Comparison of ENCODE assay signal across 9 cellular contexts in genomic region chr20:44092551-44093248, GRCh38.
A peak's percentile ranks its signal among the peaks of the same experiment; 100 is the strongest.
DNase-seq lines count a peak whose midpoint lies in the region; ATAC-seq and TF ChIP-seq lines count a peak whose summit lies in the region.
"Had no signal": no experiment of that assay in that cellular context is flagged by ENCODE, and none has a peak within 500 bp of the region (broad histone marks: within the 10 kb centered on the region; RNA-seq: fewer than 3 reads in every experiment).

No MANE protein-coding gene starts in this region.

- H3K4me3 ChIP-seq in HEK293 (ENCODE audit: low read depth, low read length) (no peak overlapping the region), epithelial cell of proximal tubule (ENCODE audit: low read depth, low read length) (no peak overlapping the region)
- H3K4me3 ChIP-seq: SJSA1 had no signal

- TF ChIP-seq CTCF in HEK293 (tag by site-specific recombination; IDR thresholded peaks at IDR 0.05) (no peak), RWPE1 (conservative IDR thresholded peaks at IDR 0.05; ENCODE audit: low read depth) (peak; percentile 37), epithelial cell of proximal tubule (conservative IDR thresholded peaks at IDR 0.05; ENCODE audit: low read depth, low read length) (peak; percentile 72)

- no peak overlapping the region for H3K27ac ChIP-seq in HEK293 (ENCODE audit: extremely low read depth, low read depth, low read length)
- H3K27ac ChIP-seq in RWPE1 = no peak overlapping the region
- H3K27ac ChIP-seq: SJSA1 had no signal

- POLR2A ChIA-PET in HEK293 (lab: Yijun Ruan, JAX) = no interaction called here
- POLR2A ChIA-PET in RWPE1 (lab: Yijun Ruan, JAX; ENCODE audit: low non-redundant PET) = no interaction called here

- no peak for ATAC-seq in sciatic nerve
- ATAC-seq in GM19467 (IDR thresholded peaks at IDR 0.05; ENCODE audit: unreplicated experiment) = no peak

- CTCF ChIA-PET in HEK293 (lab: Yijun Ruan, JAX) = interaction anchor here (0.5 to 4.1 kb wide), 13 partner anchors 9 to 644 kb away, joined by 3 to 20 read pairs (median 4); no protein-coding TSS in a partner anchor
- CTCF ChIA-PET in RWPE1 (lab: Yijun Ruan, JAX) = interaction anchor here (0.6 to 1.0 kb wide), 2 partner anchors 14 to 262 kb away, joined by 3 read pairs; no protein-coding TSS in a partner anchor

- no peaks in the 10 kb centered on the region for H3K36me3 ChIP-seq in HEK293 (ENCODE audit: control insufficient read depth in 2 of 2, insufficient read depth in 1 of 2, low read length in 2 of 2)
- H3K36me3 ChIP-seq: SJSA1 had no signal

- no peaks in the 10 kb centered on the region for H3K4me1 ChIP-seq in HEK293 (ENCODE audit: control insufficient read depth, insufficient read depth, low read length)
- H3K4me1 ChIP-seq: SJSA1 had no signal

- in situ Hi-C loops in Caki2 (cut with HindIII; ENCODE audit: low pct_unique_long_range_greater_than_20kb, low sequenced_read_pairs) = no loop called here

- no peaks in the 10 kb centered on the region for H3K9me3 ChIP-seq in HEK293 (ENCODE audit: control insufficient read depth, insufficient read depth, low read depth, low read length)
- H3K9me3 ChIP-seq: SJSA1 had no signal

- intact Hi-C loops in sciatic nerve (cut with DNase I) = no loop called here

- DNase-seq in Caki2 (ENCODE audit: low read depth) (peak; percentile 33), RWPE1 (ENCODE audit: low spot score) (no peak), epithelial cell of proximal tubule (ENCODE audit: low read depth) (no peak), sciatic nerve (ENCODE audit: low spot score) (peak; percentile 14), T1000 (lab: John Stamatoyannopoulos, UW) (no peak), NCI-H2107 treated with DMSO at 0.1 percent for 48 hours (lab: John Stamatoyannopoulos, UW; ENCODE audit: unreplicated experiment) (no peak)

TF ChIP-seq in HEK293, 187 proteins besides CTCF, POLR2A, EP300 and RAD21:
- no peak for TF ChIP-seq TCF7L2 (IDR thresholded peaks at IDR 0.05; ENCODE audit: borderline replicate concordance, low read depth, low read length)
- TF ChIP-seq ZNF19 (tag by site-specific recombination; IDR thresholded peaks at IDR 0.05; ENCODE audit: low read depth) = no peak
- 0 out of 2 replicates have a peak, but pooled peaks have one; percentile 17 for TF ChIP-seq ZNF561 (tag by site-specific recombination; IDR thresholded peaks at IDR 0.05; ENCODE audit: borderline replicate concordance)
- TF ChIP-seq, protein P1, sequence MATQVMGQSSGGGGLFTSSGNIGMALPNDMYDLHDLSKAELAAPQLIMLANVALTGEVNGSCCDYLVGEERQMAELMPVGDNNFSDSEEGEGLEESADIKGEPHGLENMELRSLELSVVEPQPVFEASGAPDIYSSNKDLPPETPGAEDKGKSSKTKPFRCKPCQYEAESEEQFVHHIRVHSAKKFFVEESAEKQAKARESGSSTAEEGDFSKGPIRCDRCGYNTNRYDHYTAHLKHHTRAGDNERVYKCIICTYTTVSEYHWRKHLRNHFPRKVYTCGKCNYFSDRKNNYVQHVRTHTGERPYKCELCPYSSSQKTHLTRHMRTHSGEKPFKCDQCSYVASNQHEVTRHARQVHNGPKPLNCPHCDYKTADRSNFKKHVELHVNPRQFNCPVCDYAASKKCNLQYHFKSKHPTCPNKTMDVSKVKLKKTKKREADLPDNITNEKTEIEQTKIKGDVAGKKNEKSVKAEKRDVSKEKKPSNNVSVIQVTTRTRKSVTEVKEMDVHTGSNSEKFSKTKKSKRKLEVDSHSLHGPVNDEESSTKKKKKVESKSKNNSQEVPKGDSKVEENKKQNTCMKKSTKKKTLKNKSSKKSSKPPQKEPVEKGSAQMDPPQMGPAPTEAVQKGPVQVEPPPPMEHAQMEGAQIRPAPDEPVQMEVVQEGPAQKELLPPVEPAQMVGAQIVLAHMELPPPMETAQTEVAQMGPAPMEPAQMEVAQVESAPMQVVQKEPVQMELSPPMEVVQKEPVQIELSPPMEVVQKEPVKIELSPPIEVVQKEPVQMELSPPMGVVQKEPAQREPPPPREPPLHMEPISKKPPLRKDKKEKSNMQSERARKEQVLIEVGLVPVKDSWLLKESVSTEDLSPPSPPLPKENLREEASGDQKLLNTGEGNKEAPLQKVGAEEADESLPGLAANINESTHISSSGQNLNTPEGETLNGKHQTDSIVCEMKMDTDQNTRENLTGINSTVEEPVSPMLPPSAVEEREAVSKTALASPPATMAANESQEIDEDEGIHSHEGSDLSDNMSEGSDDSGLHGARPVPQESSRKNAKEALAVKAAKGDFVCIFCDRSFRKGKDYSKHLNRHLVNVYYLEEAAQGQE (tag by site-specific recombination; IDR thresholded peaks at IDR 0.05) = 0 out of 2 replicates have a peak, but pooled peaks have one; percentile 35
- TF ChIP-seq ZNF548 (tag by site-specific recombination; IDR thresholded peaks at IDR 0.05) = peak; percentile 22; the same call in 1 of the 2 replicates
- peak; percentile 73 for TF ChIP-seq ZNF654 (tag by site-specific recombination; IDR thresholded peaks at IDR 0.05; ENCODE audit: low read depth)
TF ChIP-seq in HEK293: peak in this region for 4.

Comparison
In these comparisons a context has a peak if more than half of its experiments do, and no peak if none do; other contexts are left out.
1. DNase-seq: peak in Caki2 (single experiment) and sciatic nerve (single experiment); none in RWPE1 (single experiment), epithelial cell of proximal tubule (single experiment), T1000 (single experiment) and NCI-H2107 treated with DMSO at 0.1 percent for 48 hours (single experiment).